8 cellular contexts compared by ENCODE assay signal in genomic region chr3:143971367-143972154, GRCh38. TPM values are rescaled to one million over a fixed set of nuclear protein-coding genes. Genes with fewer than 3 reads are reported as not detected.
DNase-seq lines count a peak whose midpoint lies in the region; ATAC-seq and TF ChIP-seq lines count a peak whose summit lies in the region.

Gene DIPK2A, plus strand, starts transcription at chr3:143971823. Its CDS starts 510 bp downstream, at chr3:143972333.

- no peaks in the 10 kb centered on the region for H3K9me3 Mint-ChIP-seq in progenitor cell of endocrine pancreas (ENCODE audit: low read depth)

- peaks cover 17% of the 10 kb centered on the region for H3K4me1 Mint-ChIP-seq in T-helper 17 cell
- H3K4me1 Mint-ChIP-seq in progenitor cell of endocrine pancreas (ENCODE audit: low read depth) = peaks cover 19% of the 10 kb centered on the region

- intact Hi-C loops in left ventricle myocardium inferior (cut with micrococcal nuclease) = no loop called here
- intact Hi-C loops in upper lobe of right lung (cut with DNase I) = no loop called here

- peaks cover 50% of the 10 kb centered on the region for H3K4me1 ChIP-seq in left ventricle myocardium inferior
- peaks cover 23% of the 10 kb centered on the region for H3K4me1 ChIP-seq in upper lobe of right lung

- H3K27ac Mint-ChIP-seq in T-helper 17 cell = peak within 1 kb of the TSS; percentile 91
- peak within 1 kb of the TSS; percentile 99 for H3K27ac Mint-ChIP-seq in progenitor cell of endocrine pancreas

- no peaks in the 10 kb centered on the region for H3K9me3 ChIP-seq in T-helper 17 cell (ENCODE audit: control insufficient read depth, low read length, poor library complexity, severe bottlenecking)
- H3K9me3 ChIP-seq in left ventricle myocardium inferior (replicated peaks) = no peaks in the 10 kb centered on the region
- no peaks in the 10 kb centered on the region for H3K9me3 ChIP-seq in upper lobe of right lung

- H3K27ac ChIP-seq in left ventricle myocardium inferior (replicated peaks) (peak within 1 kb of the TSS; percentile 99), upper lobe of right lung (peak within 1 kb of the TSS; percentile 97)

- H3K27me3 Mint-ChIP-seq in T-helper 17 cell = no peaks in the 10 kb centered on the region
- no peaks in the 10 kb centered on the region for H3K27me3 Mint-ChIP-seq in progenitor cell of endocrine pancreas

- ATAC-seq in GM18502 (IDR thresholded peaks at IDR 0.05; ENCODE audit: poor library complexity, unreplicated experiment) (peak; percentile 60), HG02943 (IDR thresholded peaks at IDR 0.05; ENCODE audit: low read depth, unreplicated experiment) (peak; percentile 52), T-helper 17 cell (peak; percentile 73), upper lobe of right lung (peak; percentile 90)

- H3K4me3 Mint-ChIP-seq in T-helper 17 cell = peak within 1 kb of the TSS; percentile 98
- H3K4me3 Mint-ChIP-seq in progenitor cell of endocrine pancreas (ENCODE audit: low read depth) = peak within 1 kb of the TSS; percentile 90

- DNase-seq in NCI-H187 (lab: John Stamatoyannopoulos, UW) (peak; percentile 79 to 94), T-helper 17 cell (peak; percentile 87 to 90 (median 90)), amygdala (lab: John Stamatoyannopoulos, UW) (peak; percentile 82 to 100 (median 96)), left ventricle myocardium inferior (peak; percentile 97), progenitor cell of endocrine pancreas (ENCODE audit: low spot score, unreplicated experiment) (peak; percentile 84), upper lobe of right lung (peak; percentile 98)

- no peaks in the 10 kb centered on the region for H3K36me3 ChIP-seq in left ventricle myocardium inferior
- no peaks in the 10 kb centered on the region for H3K36me3 ChIP-seq in upper lobe of right lung

- no peak for TF ChIP-seq CTCF in left ventricle myocardium inferior (IDR thresholded peaks at IDR 0.05; ENCODE audit: borderline replicate concordance)
- TF ChIP-seq CTCF in progenitor cell of endocrine pancreas (IDR thresholded peaks at IDR 0.05; ENCODE audit: unreplicated experiment) = no peak
- TF ChIP-seq CTCF in upper lobe of right lung (IDR thresholded peaks at IDR 0.05) = no peak

- peak within 1 kb of the TSS; percentile 96 for H3K4me3 ChIP-seq in left ventricle myocardium inferior
- peak within 1 kb of the TSS; percentile 94 for H3K4me3 ChIP-seq in upper lobe of right lung

- H3K27me3 ChIP-seq in left ventricle myocardium inferior (ENCODE audit: low read depth) = no peaks in the 10 kb centered on the region
- no peaks in the 10 kb centered on the region for H3K27me3 ChIP-seq in upper lobe of right lung

- peaks cover 3% of the 10 kb centered on the region for H3K36me3 Mint-ChIP-seq in T-helper 17 cell (ENCODE audit: low read depth)
- H3K36me3 Mint-ChIP-seq in progenitor cell of endocrine pancreas (ENCODE audit: insufficient read depth) = no peaks in the 10 kb centered on the region

RNA-seq across cellular contexts. Expression of gene DIPK2A, which starts in this region (rescaled TPM):
- total RNA-seq in T-helper 17 cell = 10 to 100 TPM; 13.9 to 21.0 TPM
- 8.4 TPM for total RNA-seq in left ventricle myocardium inferior
- total RNA-seq in progenitor cell of endocrine pancreas = 35.4 and 37.0 TPM in 2 replicates
- total RNA-seq in upper lobe of right lung = 24.4 TPM

Comparison
In these comparisons a context has a peak if more than half of its experiments do, and no peak if none do; other contexts are left out.
1. Peak in every context shown above with its lines: DNase-seq, ATAC-seq, H3K4me3 ChIP-seq and H3K27ac ChIP-seq.